In genomic region chr7:75879771-75880184, GRCh38 we compare ENCODE assay signal across 8 cellular contexts. TPM values are rescaled to one million over a fixed set of nuclear protein-coding genes. Genes with fewer than 3 reads are reported as not detected.
DNase-seq lines count a peak whose midpoint lies in the region; ATAC-seq and TF ChIP-seq lines count a peak whose summit lies in the region.

No MANE protein-coding gene starts in this region.

- DNase-seq in stimulated activated naive CD4-positive, alpha-beta T cell (lab: John Stamatoyannopoulos, UW): peak in 5 of 6 experiments; percentile 45 to 72 (median 70)
- no peak for DNase-seq in stimulated activated naive CD4-positive, alpha-beta T cell treated with Interleukin-2 at 50 U/mL for 16 hours (lab: John Stamatoyannopoulos, UW)
- DNase-seq in T-helper 1 cell (peak in 4 of 5 donors; percentile 18 to 74 (median 40)), osteoblast (ENCODE audit: insufficient read length, low spot score, missing footprints) (peak; percentile 85), cortex of kidney (lab: John Stamatoyannopoulos, UW) (no peak), NCI-H187 (lab: John Stamatoyannopoulos, UW) (no peak)

- no peak for ATAC-seq in GM18511 (IDR thresholded peaks at IDR 0.05; ENCODE audit: unreplicated experiment)

- H3K79me2 ChIP-seq in osteoblast (ENCODE audit: insufficient read depth, low read length): peaks cover 34% of the 10 kb centered on the region

- peak overlapping the region; percentile 83 for H3K27ac ChIP-seq in osteoblast (ENCODE audit: low read depth, low read length)

- peak overlapping the region; percentile 98 for H3K4me2 ChIP-seq in osteoblast (ENCODE audit: insufficient read depth, low read length)

- H4K20me1 ChIP-seq in osteoblast (ENCODE audit: insufficient read depth, low read length): peaks cover 12% of the 10 kb centered on the region

- no peaks in the 10 kb centered on the region for H3K9me3 ChIP-seq in endocrine pancreas (ENCODE audit: control insufficient read depth, low read length)
- H3K9me3 ChIP-seq in osteoblast (ENCODE audit: low read depth, low read length): no peaks in the 10 kb centered on the region

- TF ChIP-seq CTCF in osteoblast (IDR thresholded peaks at IDR 0.05; ENCODE audit: extremely low read depth, low read depth, low read length): no peak

- H3K36me3 ChIP-seq in endocrine pancreas (ENCODE audit: control insufficient read depth, insufficient read depth, low read length): peaks cover 3% of the 10 kb centered on the region
- H3K36me3 ChIP-seq in osteoblast (ENCODE audit: insufficient read depth, low read length): peaks cover 37% of the 10 kb centered on the region

- H3K4me3 ChIP-seq in endocrine pancreas (ENCODE audit: control insufficient read depth, insufficient read depth, low read length) (peak overlapping the region; percentile 93), osteoblast (ENCODE audit: insufficient read depth, low read length) (peak overlapping the region; percentile 97)

- H3K9ac ChIP-seq in endocrine pancreas (ENCODE audit: control insufficient read depth, insufficient read depth, low read length): peak overlapping the region; percentile 97

- peaks cover 8% of the 10 kb centered on the region for H3K4me1 ChIP-seq in endocrine pancreas (ENCODE audit: control insufficient read depth, insufficient read depth, low read length)
- H3K4me1 ChIP-seq in osteoblast (ENCODE audit: insufficient read depth, low read length): peaks cover 18% of the 10 kb centered on the region

- H3K27me3 ChIP-seq in endocrine pancreas (ENCODE audit: control insufficient read depth, insufficient read depth, low read length) (no peaks in the 10 kb centered on the region), osteoblast (ENCODE audit: insufficient read depth, low read length) (no peaks in the 10 kb centered on the region)

- peak overlapping the region; percentile 91 for H2AFZ ChIP-seq in osteoblast (ENCODE audit: low read length)

RNA-seq across cellular contexts. Expression of gene RHBDD2, which starts 0.9 kb away (rescaled TPM):
- total RNA-seq in osteoblast: 27.4 and 27.5 TPM in 2 replicates

RNA-seq across cellular contexts. Expression of gene POR, which starts 35.2 kb away (rescaled TPM):
- 70.4 and 73.1 TPM in 2 replicates for total RNA-seq in osteoblast

Comparison
In these comparisons a context has a peak if more than half of its experiments do, and no peak if none do; other contexts are left out.
1. DNase-seq: peak in stimulated activated naive CD4-positive, alpha-beta T cell (5 of 6), T-helper 1 cell (4 of 5) and osteoblast (single experiment); none in stimulated activated naive CD4-positive, alpha-beta T cell treated with Interleukin-2 at 50 U/mL for 16 hours (single experiment), cortex of kidney (single experiment) and NCI-H187 (0 of 2).